Comparison of ENCODE assay signal across 19 cellular contexts in genomic region chr2:15700131-15700530, GRCh38.
"Had no signal": no experiment of that assay in that cellular context is flagged by ENCODE, and none has a peak within 500 bp of the region (broad histone marks: within the 10 kb centered on the region; RNA-seq: fewer than 3 reads in every experiment).

No MANE protein-coding gene starts in this region.

- DNase-seq: stimulated activated CD4-positive, alpha-beta T cell treated with anti-CD3 and anti-CD28 coated beads, Interleukin-2, amount 100 ng/mL, for 48 hours; stimulated activated CD4-positive, alpha-beta T cell treated with anti-CD3 and anti-CD28 coated beads, Interleukin-4, amount 100 ng/mL, for 1 hour; stimulated activated CD4-positive, alpha-beta T cell treated with anti-CD3 and anti-CD28 coated beads, Interleukin-4, amount 100 ng/mL, for 24 hours; stimulated activated CD4-positive, alpha-beta T cell treated with anti-CD3 and anti-CD28 coated beads, Interleukin-4, amount 100 ng/mL, for 4 hours; stimulated activated naive B cell treated with anti-CD40 and anti-IgM and Interleukin-4, amounts not matched to agents 10 μg/mL and 1 μg/mL and 100 μg/mL, for 72 hours; stimulated activated naive CD4-positive, alpha-beta T cell; stimulated activated naive CD4-positive, alpha-beta T cell treated with Interleukin-2 at 50 U/mL for 16 hours; stimulated activated naive CD8-positive, alpha-beta T cell treated with anti-CD3 and anti-CD28 coated beads, Interleukin-15, amount 100 ng/mL, for 72 hours; stimulated activated naive CD8-positive, alpha-beta T cell treated with anti-CD3 and anti-CD28 coated beads, Interleukin-15, Interleukin-2, amounts not matched to agents 100 U/mL and 50 U/mL, for 24 hours; stomach; substantia nigra; testis; thyroid gland; tibial artery; transverse colon; trophoblast cell; upper lobe of left lung; upper lobe of right lung; uterus had no signal
